ENCODE assay signal across 17 cellular contexts in genomic region chr7:85154282-85154937, GRCh38. TPM values are rescaled to one million over a fixed set of nuclear protein-coding genes. Genes with fewer than 3 reads are reported as not detected.
DNase-seq lines count a peak whose midpoint lies in the region; ATAC-seq, FAIRE-seq and TF ChIP-seq lines count a peak whose summit lies in the region.
"Had no signal": no experiment of that assay in that cellular context is flagged by ENCODE, and none has a peak within 500 bp of the region (broad histone marks: within the 10 kb centered on the region; RNA-seq: fewer than 3 reads in every experiment).

No MANE protein-coding gene starts in this region.

- H3K36me3 ChIP-seq in bronchial epithelial cell (ENCODE audit: control insufficient read depth, insufficient read depth, low read length) (no peaks in the 10 kb centered on the region), small intestine (ENCODE audit: control insufficient read depth in 2 of 2, insufficient read depth in 2 of 2, low read length in 2 of 2) (no peaks in the 10 kb centered on the region)

- H3K27me3 ChIP-seq in bronchial epithelial cell (ENCODE audit: control insufficient read depth, insufficient read depth, low read length) (no peaks in the 10 kb centered on the region), small intestine (ENCODE audit: control insufficient read depth in 2 of 2, insufficient read depth in 2 of 2, low read length in 2 of 2) (no peaks in the 10 kb centered on the region)

- peak; percentile 44 for ATAC-seq in GM18867 (IDR thresholded peaks at IDR 0.05; ENCODE audit: unreplicated experiment)
- ATAC-seq in HG02763 (IDR thresholded peaks at IDR 0.05; ENCODE audit: unreplicated experiment), result peak; percentile 48
- ATAC-seq: GM23338 had no signal

- TF ChIP-seq CTCF in bronchial epithelial cell (IDR thresholded peaks at IDR 0.05; ENCODE audit: insufficient read depth, low read length, severe bottlenecking), result no peak

- no peak overlapping the region for H3K27ac ChIP-seq in small intestine (ENCODE audit: low read depth in 1 of 2, low read length in 1 of 2)
- H3K27ac ChIP-seq: PC-9 had no signal

- no peak overlapping the region for H3K4me3 ChIP-seq in bronchial epithelial cell (ENCODE audit: low read depth, low read length)
- H3K4me3 ChIP-seq in small intestine (ENCODE audit: low read depth in 1 of 2, low read length in 2 of 2), result no peak overlapping the region
- H3K4me3 ChIP-seq: GM23338, PC-9 had no signal

- WGBS in small intestine, 3 donors, result 40 to 59% (median 54%) methylated on average over 3 of the region's 3 CpGs

- H3K4me1 ChIP-seq in small intestine (ENCODE audit: control insufficient read depth in 2 of 2, insufficient read depth in 1 of 2, low read depth in 1 of 2, low read length in 1 of 2), result no peaks in the 10 kb centered on the region
- H3K4me1 ChIP-seq: Caco-2 had no signal

- FAIRE-seq in bronchial epithelial cell (lab: Jason Lieb, UNC) (no peak), small intestine (lab: Jason Lieb, UNC) (no peak)

- DNase-seq in bronchial epithelial cell (ENCODE audit: low read depth), result peak; percentile 6
- DNase-seq in small intestine, result peak; percentile 8
- DNase-seq in midbrain (lab: John Stamatoyannopoulos, UW), result no peak
- no peak for DNase-seq in GM19238 (ENCODE audit: insufficient read length, low spot score)
- no peak for DNase-seq in NCI-H2029 treated with DMSO at 0.1 percent for 48 hours (lab: John Stamatoyannopoulos, UW)
- DNase-seq: Caco-2, DMS153, Kasumi-1, NCI-H187 treated with DMSO at 0.1 percent for 48 hours, NCI-H2171, NCI-H446, NCI-H774, PC-9 had no signal

- no peaks in the 10 kb centered on the region for H3K9me3 ChIP-seq in small intestine (ENCODE audit: control insufficient read depth, low read depth)

RNA-seq across cellular contexts. Expression of gene SEMA3D, which starts 32.4 kb away (rescaled TPM):
- total RNA-seq in bronchial epithelial cell, result 0.79 and 1.2 TPM in 2 replicates
- under 1 TPM in 2 of 3 donors, not detected in 1; 0.27 to 0.95 TPM for polyA plus RNA-seq in small intestine
- polyA plus RNA-seq: IgD-negative memory B cell had no signal

Comparison
In these comparisons a context has a peak if more than half of its experiments do, and no peak if none do; other contexts are left out.
1. DNase-seq: peak in bronchial epithelial cell (single experiment) and small intestine (single experiment); none in midbrain (single experiment), GM19238 (single experiment) and NCI-H2029 treated with DMSO at 0.1 percent for 48 hours (single experiment).